ENCODE assay signal across 21 cellular contexts in genomic region chr16:65681406-65681805, GRCh38.
A peak's percentile ranks its signal among the peaks of the same experiment; 100 is the strongest.
DNase-seq lines count a peak whose midpoint lies in the region; ATAC-seq, FAIRE-seq and TF ChIP-seq lines count a peak whose summit lies in the region.
"Had no signal": no experiment of that assay in that cellular context is flagged by ENCODE, and none has a peak within 500 bp of the region (broad histone marks: within the 10 kb centered on the region; RNA-seq: fewer than 3 reads in every experiment).

No MANE protein-coding gene starts in this region.

- H3K4me3 Mint-ChIP-seq in mesothelial cell of epicardium (no peak overlapping the region), MCF 10A (ENCODE audit: unreplicated experiment) (no peak overlapping the region)
- H3K4me3 Mint-ChIP-seq: B cell; CD4-positive, CD25-positive, alpha-beta regulatory T cell had no signal

- peaks cover 19% of the 10 kb centered on the region for H3K4me1 Mint-ChIP-seq in mesothelial cell of epicardium
- H3K4me1 Mint-ChIP-seq in MCF 10A (ENCODE audit: insufficient read depth, unreplicated experiment): no peaks in the 10 kb centered on the region
- H3K4me1 Mint-ChIP-seq: B cell; CD4-positive, CD25-positive, alpha-beta regulatory T cell had no signal

- H3K9me3 Mint-ChIP-seq in mesothelial cell of epicardium: peaks cover 3% of the 10 kb centered on the region
- H3K9me3 Mint-ChIP-seq in MCF 10A (ENCODE audit: unreplicated experiment): peaks cover 25% of the 10 kb centered on the region

- H3K36me3 Mint-ChIP-seq in mesothelial cell of epicardium (no peaks in the 10 kb centered on the region), MCF 10A (ENCODE audit: insufficient read depth, unreplicated experiment) (no peaks in the 10 kb centered on the region)
- H3K36me3 Mint-ChIP-seq: CD4-positive, CD25-positive, alpha-beta regulatory T cell had no signal

- DNase-seq in NCI-H226: peak; percentile 14
- no peak for DNase-seq in mesothelial cell of epicardium (ENCODE audit: low spot score in 2 of 2, unreplicated experiment in 2 of 2)
- no peak for DNase-seq in NCI-H526 treated with DMSO at 0.1 percent for 48 hours (lab: John Stamatoyannopoulos, UW)
- no peak for DNase-seq in MCF 10A (ENCODE audit: unreplicated experiment)
- DNase-seq: CD4-positive, CD25-positive, alpha-beta regulatory T cell; DMS153; H7; MG63; NCI-H1105 treated with DMSO at 0.1 percent for 48 hours; NCI-H146; NCI-H2029; NCI-H446 treated with DMSO at 0.1 percent for 48 hours; NCI-H526; SIG-M5 had no signal

- POLR2A ChIA-PET in MCF 10A (lab: Yijun Ruan, JAX): no interaction called here

- H3K27ac Mint-ChIP-seq in mesothelial cell of epicardium: peak overlapping the region; percentile 61
- no peak overlapping the region for H3K27ac Mint-ChIP-seq in MCF 10A (ENCODE audit: low read depth, unreplicated experiment)
- H3K27ac Mint-ChIP-seq: B cell; CD4-positive, CD25-positive, alpha-beta regulatory T cell had no signal

- TF ChIP-seq CTCF in mesothelial cell of epicardium (IDR thresholded peaks at IDR 0.05; ENCODE audit: unreplicated experiment) (no peak), MCF 10A (IDR thresholded peaks at IDR 0.05; ENCODE audit: unreplicated experiment) (no peak)

- no peak for ATAC-seq in HG02678 (IDR thresholded peaks at IDR 0.05; ENCODE audit: unreplicated experiment)
- ATAC-seq in HG03457 (IDR thresholded peaks at IDR 0.05; ENCODE audit: unreplicated experiment): no peak
- ATAC-seq: K562 had no signal

- CTCF ChIA-PET in MCF 10A (lab: Yijun Ruan, JAX): no interaction called here

- H3K27me3 Mint-ChIP-seq in mesothelial cell of epicardium (ENCODE audit: low read depth): no peaks in the 10 kb centered on the region
- H3K27me3 Mint-ChIP-seq in MCF 10A (ENCODE audit: insufficient read depth, unreplicated experiment): no peaks in the 10 kb centered on the region
- H3K27me3 Mint-ChIP-seq: B cell; CD4-positive, CD25-positive, alpha-beta regulatory T cell had no signal

- intact Hi-C loops in MCF 10A (cut with micrococcal nuclease): no loop called here

- no TSS peak for BruUV-seq in MCF 10A (replicated peaks; lab: Mats Ljungman, UMichigan)

- peak; percentile 62 for FAIRE-seq in endometrium (lab: Jason Lieb, UNC)
- FAIRE-seq: GM18507, HTR-8/SVneo, K562 had no signal
